9 cellular contexts compared by ENCODE assay signal in the genomic region with DNA sequence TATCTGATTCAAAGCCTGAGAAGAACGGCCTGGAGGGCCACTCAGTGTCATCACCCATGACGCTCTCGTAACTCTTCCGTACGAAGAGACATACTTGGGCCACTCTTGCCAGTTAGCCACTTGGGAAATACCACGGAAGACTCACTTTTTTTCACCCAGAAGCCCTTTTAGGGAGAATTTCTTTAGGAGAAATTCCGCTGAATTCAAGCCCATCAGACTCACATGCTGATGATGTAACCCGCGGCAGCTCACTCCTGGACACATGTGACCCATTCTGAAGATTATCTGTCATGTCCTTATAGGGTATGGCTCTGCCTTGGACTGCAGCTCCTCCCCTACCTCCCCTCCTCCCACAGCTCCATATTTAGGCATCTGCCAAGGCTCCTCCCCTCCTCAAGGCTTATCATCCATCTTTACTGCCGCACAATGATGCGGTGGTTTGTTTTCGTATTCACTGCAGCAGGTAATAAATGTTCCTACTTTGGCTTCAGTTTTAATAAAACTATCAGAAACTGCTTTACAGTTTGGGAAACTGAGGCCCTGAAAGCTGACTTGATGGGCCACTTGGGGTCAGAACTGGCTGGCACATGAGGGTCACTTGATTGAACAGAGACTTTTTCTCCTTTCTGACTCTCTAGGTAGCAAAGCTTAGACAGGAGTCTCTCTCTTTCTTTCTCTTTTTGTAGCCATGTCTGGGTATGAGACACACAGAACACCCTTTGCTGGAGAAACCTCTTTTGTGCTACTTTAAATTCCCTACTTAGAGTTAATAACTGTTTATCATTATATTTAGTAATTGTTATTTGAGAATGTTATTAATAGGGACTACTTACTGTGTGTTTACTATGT. TPM values are rescaled to one million over a fixed set of nuclear protein-coding genes. Genes with fewer than 3 reads are reported as not detected.
A peak's percentile ranks its signal among the peaks of the same experiment; 100 is the strongest.
DNase-seq lines count a peak whose midpoint lies in the region; ATAC-seq and TF ChIP-seq lines count a peak whose summit lies in the region.
"Had no signal": no experiment of that assay in that cellular context is flagged by ENCODE, and none has a peak within 500 bp of the region (broad histone marks: within the 10 kb centered on the region; RNA-seq: fewer than 3 reads in every experiment).

No MANE protein-coding gene starts in this region.

- no peak overlapping the region for H2BK5ac ChIP-seq in H9 (ENCODE audit: insufficient read length, low read length)

- no peak overlapping the region for H3K4me3 ChIP-seq in uterus

- DNase-seq in H9 (no peak), cerebellar cortex (ENCODE audit: low spot score) (peak; percentile 70), NCI-H2107 (lab: John Stamatoyannopoulos, UW) (no peak), uterus (no peak), NCI-H446 (lab: John Stamatoyannopoulos, UW) (no peak)
- peak; percentile 70 for DNase-seq in activated CD4-positive, CD25-positive, alpha-beta regulatory T cell treated with anti-CD3 and anti-CD28 coated beads, Interleukin-2, amount 50 U/mL, for 72 hours
- DNase-seq in stimulated activated CD4-positive, alpha-beta T cell treated with anti-CD3 and anti-CD28 coated beads, TNF-alpha, amount 100 ng/mL, for 4 hours (ENCODE audit: low read depth in 3 of 3), result peak in 2 of 3 experiments; percentile 62 to 67
- DNase-seq: NCI-H2227 treated with DMSO at 0.1 percent for 48 hours had no signal

- no peaks in the 10 kb centered on the region for H3K79me2 ChIP-seq in H9 (ENCODE audit: insufficient read depth, low read length)

- no peaks in the 10 kb centered on the region; a peak in 1 of 5 replicates for H3K9me3 Mint-ChIP-seq in H9

- H3K27me3 ChIP-seq in H9 (ENCODE audit: insufficient read depth, low read length), result no peaks in the 10 kb centered on the region
- no peaks in the 10 kb centered on the region for H3K27me3 ChIP-seq in uterus

- H2BK15ac ChIP-seq in H9 (ENCODE audit: low read depth, low read length), result no peak overlapping the region

- no CpG with 5 or more reads among the region's 12 CpGs for WGBS in H9 (ENCODE audit: extremely low coverage, insufficient read length, low lambda C conversion rate)

- H2BK12ac ChIP-seq in H9 (ENCODE audit: insufficient read length, low read depth, low read length), result no peak overlapping the region

- intact Hi-C loops in uterus (cut with DNase I; ENCODE audit: low total_unique reads), result no loop called here

- no peak overlapping the region; the same call in 1 of the 2 replicates for H3K4ac ChIP-seq in H9 (ENCODE audit: low read depth, low read length)

- H3K27ac Mint-ChIP-seq in H9, result peak overlapping the region; percentile 12 to 59 (median 52); a peak in 3 of 7 replicates

- no peaks in the 10 kb centered on the region for H3K23me2 ChIP-seq in H9 (ENCODE audit: insufficient read length, low read depth, low read length, poor library complexity, severe bottlenecking)

- no peak overlapping the region for H3T11ph ChIP-seq in H9 (ENCODE audit: low read length)

- no peak overlapping the region for H3K14ac ChIP-seq in H9 (ENCODE audit: insufficient read depth, low read length)

- no peak for TF ChIP-seq CTCF in H9 (conservative IDR thresholded peaks at IDR 0.05)
- no peak for TF ChIP-seq CTCF in uterus (IDR thresholded peaks at IDR 0.05)

- H2BK20ac ChIP-seq in H9 (ENCODE audit: low read depth, low read length, poor library complexity, severe bottlenecking), result no peak overlapping the region

- no peak for ATAC-seq in HG03039 (IDR thresholded peaks at IDR 0.05; ENCODE audit: unreplicated experiment)

- peak overlapping the region; percentile 67 for H2BK120ac ChIP-seq in H9 (ENCODE audit: low read depth, low read length, poor library complexity, severe bottlenecking)

- H3K4me3 Mint-ChIP-seq in H9, result no peak overlapping the region

- no peak overlapping the region for H3K23ac ChIP-seq in H9 (ENCODE audit: insufficient read length, low read depth, low read length)

- no peaks in the 10 kb centered on the region for H3K27me3 Mint-ChIP-seq in H9 (ENCODE audit: low read depth)

- H3K4me1 Mint-ChIP-seq in H9, result peaks cover 3 to 12% of the 10 kb centered on the region in 2 experiments; a peak in 1 of 4 replicates

- no peaks in the 10 kb centered on the region for H3K36me3 ChIP-seq in uterus

- no peak overlapping the region for H4K91ac ChIP-seq in H9 (ENCODE audit: insufficient read length, low read depth, low read length)

- H3K56ac ChIP-seq in H9 (ENCODE audit: insufficient read length, low read depth, low read length), result no peak overlapping the region

- no peak overlapping the region for H3K9ac ChIP-seq in H9 (ENCODE audit: extremely low read depth, insufficient read length, low read length)

- no peaks in the 10 kb centered on the region; the same call in 1 of the 2 replicates for H3K4me1 ChIP-seq in H9 (ENCODE audit: insufficient read depth, low read length)
- H3K4me1 ChIP-seq in uterus, result no peaks in the 10 kb centered on the region

- H4K20me1 ChIP-seq in H9 (ENCODE audit: control insufficient read depth, insufficient read depth, insufficient read length), result no peaks in the 10 kb centered on the region

- peaks cover 5 to 17% (median 8%) of the 10 kb centered on the region in 3 experiments; a peak in 6 of 7 replicates for H3K36me3 Mint-ChIP-seq in H9 (ENCODE audit: insufficient read depth in 1 of 3, low read depth in 3 of 3)

- no peak overlapping the region for H2AFZ ChIP-seq in H9 (ENCODE audit: low read length)

- no peak overlapping the region for H4K8ac ChIP-seq in H9 (replicated peaks; ENCODE audit: insufficient read length, low read depth, low read length)

- H3K27ac ChIP-seq in H9 (ENCODE audit: insufficient read length, low read depth, low read length) (no peak overlapping the region), uterus (no peak overlapping the region)

- H2AK5ac ChIP-seq in H9 (ENCODE audit: insufficient read length, low read length), result no peak overlapping the region

- no peak overlapping the region for H4K5ac ChIP-seq in H9 (ENCODE audit: insufficient read length, low read depth, low read length)

- no peak for TF ChIP-seq POLR2A in uterus (IDR thresholded peaks at IDR 0.05)

- H3K79me1 ChIP-seq in H9 (ENCODE audit: insufficient read depth, low read depth, low read length, poor library complexity, severe bottlenecking), result no peaks in the 10 kb centered on the region

- peak overlapping the region; percentile 53 for H3K18ac ChIP-seq in H9 (ENCODE audit: insufficient read length, low read depth, low read length)

- H3K9me3 ChIP-seq in H9 (ENCODE audit: control insufficient read depth, low read depth, low read length) (no peaks in the 10 kb centered on the region), uterus (no peaks in the 10 kb centered on the region)

- H3K4me2 ChIP-seq in H9 (ENCODE audit: insufficient read depth, insufficient read length, low read length), result no peak overlapping the region

RNA-seq across cellular contexts. Expression of gene RHOH, which starts 42.1 kb away (rescaled TPM):
- total RNA-seq in H9 (2021) (7.1 and 8.2 TPM in 2 replicates), uterus (10 to 100 TPM in 1 of 4 donors, 1 to 10 TPM in 3; 1.5 to 37.1 (median 3.0) TPM)

Comparison
In these comparisons a context has a peak if more than half of its experiments do, and no peak if none do; other contexts are left out.
1. DNase-seq: peak in activated CD4-positive, CD25-positive, alpha-beta regulatory T cell treated with anti-CD3 and anti-CD28 coated beads, Interleukin-2, amount 50 U/mL, for 72 hours (single experiment), cerebellar cortex (single experiment) and stimulated activated CD4-positive, alpha-beta T cell treated with anti-CD3 and anti-CD28 coated beads, TNF-alpha, amount 100 ng/mL, for 4 hours (2 of 3); none in H9 (single experiment), NCI-H2107 (single experiment), uterus (0 of 2) and NCI-H446 (0 of 2).